ENCODE assay signal across 27 cellular contexts in genomic region chr4:38647096-38647819, GRCh38.
"Had no signal": no experiment of that assay in that cellular context is flagged by ENCODE, and none has a peak within 500 bp of the region (broad histone marks: within the 10 kb centered on the region; RNA-seq: fewer than 3 reads in every experiment).

No MANE protein-coding gene starts in this region.

- FAIRE-seq: endometrium had no signal

- DNase-seq: activated CD4-positive, alpha-beta T cell treated with anti-CD3 and anti-CD28 coated beads for 36 hours; activated CD4-positive, alpha-beta T cell treated with anti-CD3 and anti-CD28 coated beads, Interleukin-2, amount 50 U/mL, for 4 hours; activated CD4-positive, CD25-positive, alpha-beta regulatory T cell; activated effector memory CD4-positive, alpha-beta T cell treated with Interleukin-2 at 50 U/mL for 16 hours; activated naive CD4-positive, alpha-beta T cell treated with anti-CD3 and anti-CD28 coated beads for 36 hours; activated naive CD8-positive, alpha-beta T cell treated with anti-CD3 and anti-CD28 coated beads for 36 hours; activated T-cell treated with anti-CD3 and anti-CD28 coated beads for 4 hours; adrenal gland; aorta; body of pancreas; cerebellar nuclear complex; colonic mucosa; effector CD8-positive, alpha-beta T cell; gastrocnemius medialis; glutamatergic neuron; islet precursor cell; midbrain; posterior cingulate gyrus; right cardiac atrium; stimulated activated CD4-positive, alpha-beta T cell treated with anti-CD3 and anti-CD28 coated beads, Interleukin-12 subunit alpha, Interleukin-12 subunit beta, amount 100 ng/mL, for 4 hours; stimulated activated CD4-positive, alpha-beta T cell treated with anti-CD3 and anti-CD28 coated beads, Interleukin-4, amount 100 ng/mL, for 1 hour; substantia nigra had no signal

- H3K36me3 Mint-ChIP-seq: activated naive CD8-positive, alpha-beta T cell treated with anti-CD3 and anti-CD28 coated beads for 36 hours; type B pancreatic cell had no signal

- H3K9me3 ChIP-seq: adrenal gland, body of pancreas, colonic mucosa, gastrocnemius medialis had no signal

- H3K27me3 Mint-ChIP-seq: activated CD4-positive, alpha-beta T cell treated with anti-CD3 and anti-CD28 coated beads for 36 hours; activated naive CD8-positive, alpha-beta T cell treated with anti-CD3 and anti-CD28 coated beads for 36 hours; stimulated activated naive CD8-positive, alpha-beta T cell treated with anti-CD3 and anti-CD28 coated beads, Interleukin-15, Interleukin-2, amounts not matched to agents 100 ng/mL and 50 ng/mL, for 24 hours; type B pancreatic cell had no signal

- H3K36me3 ChIP-seq: adrenal gland, colonic mucosa, gastrocnemius medialis had no signal

- H3K27me3 ChIP-seq: adrenal gland, body of pancreas, colonic mucosa, gastrocnemius medialis had no signal

- H3K4me3 ChIP-seq: adrenal gland, body of pancreas, colonic mucosa, gastrocnemius medialis had no signal

- H3K4me3 Mint-ChIP-seq: activated CD4-positive, alpha-beta T cell treated with anti-CD3 and anti-CD28 coated beads for 36 hours; activated naive CD4-positive, alpha-beta T cell treated with anti-CD3 and anti-CD28 coated beads for 36 hours; activated naive CD8-positive, alpha-beta T cell treated with anti-CD3 and anti-CD28 coated beads for 36 hours; nephron; stimulated activated naive CD8-positive, alpha-beta T cell treated with anti-CD3 and anti-CD28 coated beads, Interleukin-15, Interleukin-2, amounts not matched to agents 100 ng/mL and 50 ng/mL, for 24 hours; type B pancreatic cell had no signal

- ATAC-seq: activated CD4-positive, alpha-beta T cell treated with anti-CD3 and anti-CD28 coated beads for 36 hours; body of pancreas; gastrocnemius medialis; right cardiac atrium had no signal

- H3K9me3 Mint-ChIP-seq: activated naive CD4-positive, alpha-beta T cell treated with anti-CD3 and anti-CD28 coated beads for 36 hours; activated naive CD8-positive, alpha-beta T cell treated with anti-CD3 and anti-CD28 coated beads for 36 hours; nephron; stimulated activated naive CD8-positive, alpha-beta T cell treated with anti-CD3 and anti-CD28 coated beads, Interleukin-15, Interleukin-2, amounts not matched to agents 100 ng/mL and 50 ng/mL, for 24 hours had no signal

- H3K4me1 ChIP-seq: adrenal gland, body of pancreas, colonic mucosa, gastrocnemius medialis had no signal

- H3K27ac ChIP-seq: adrenal gland, body of pancreas, colonic mucosa, epithelial cell of prostate, gastrocnemius medialis had no signal

- H3K4me1 Mint-ChIP-seq: nephron had no signal

- H3K27ac Mint-ChIP-seq: activated CD4-positive, alpha-beta T cell treated with anti-CD3 and anti-CD28 coated beads for 36 hours; activated naive CD4-positive, alpha-beta T cell treated with anti-CD3 and anti-CD28 coated beads for 36 hours; activated naive CD8-positive, alpha-beta T cell treated with anti-CD3 and anti-CD28 coated beads for 36 hours; nephron; stimulated activated naive CD8-positive, alpha-beta T cell treated with anti-CD3 and anti-CD28 coated beads, Interleukin-15, Interleukin-2, amounts not matched to agents 100 ng/mL and 50 ng/mL, for 24 hours; type B pancreatic cell had no signal
